9 cellular contexts compared by ENCODE assay signal in the genomic region with DNA sequence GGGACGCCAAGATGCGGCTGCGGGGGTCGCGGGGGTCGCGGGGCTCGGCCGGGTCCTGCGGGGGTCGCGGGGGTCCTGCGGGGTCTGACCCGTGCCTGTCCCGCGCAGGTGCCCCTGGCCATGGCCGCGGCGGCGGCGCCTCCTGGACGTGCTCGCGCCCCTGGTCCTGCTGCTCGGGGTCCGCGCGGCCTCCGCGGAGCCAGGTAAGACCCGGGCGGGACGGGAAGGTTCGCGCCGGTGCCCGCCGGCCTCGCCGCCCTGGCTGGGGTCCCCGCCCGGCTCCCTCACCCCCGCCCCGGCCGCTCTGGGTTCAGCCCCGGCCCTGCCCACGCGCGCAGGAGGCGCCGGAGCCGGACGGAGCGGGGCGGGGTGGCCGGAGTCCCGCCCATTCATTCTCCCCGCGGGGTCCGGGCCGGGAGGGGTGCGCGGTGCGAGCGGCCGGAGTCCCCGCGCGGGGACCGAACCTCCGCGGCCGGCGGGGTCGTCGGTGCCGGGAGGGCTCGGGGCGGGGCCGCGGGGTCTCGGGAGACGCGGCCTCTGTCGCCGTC. TPM values are rescaled to one million over a fixed set of nuclear protein-coding genes. Genes with fewer than 3 reads are reported as not detected.
DNase-seq lines count a peak whose midpoint lies in the region; ATAC-seq and TF ChIP-seq lines count a peak whose summit lies in the region.
"Had no signal": no experiment of that assay in that cellular context is flagged by ENCODE, and none has a peak within 500 bp of the region (broad histone marks: within the 10 kb centered on the region; RNA-seq: fewer than 3 reads in every experiment).

No MANE protein-coding gene starts in this region.

- H3K4me2 ChIP-seq in parathyroid adenoma (ENCODE audit: low read length) = peak overlapping the region; percentile 70

- H3K27ac Mint-ChIP-seq in HFFc6 = no peak overlapping the region
- H3K27ac Mint-ChIP-seq: natural killer cell had no signal

- H3K4me3 ChIP-seq in SJSA1 = peak overlapping the region; percentile 58
- peak overlapping the region; percentile 69 for H3K4me3 ChIP-seq in fibroblast of the aortic adventitia (ENCODE audit: low read depth, low read length)
- no peak overlapping the region for H3K4me3 ChIP-seq in parathyroid adenoma (ENCODE audit: low read depth, low read length)

- peaks cover 6% of the 10 kb centered on the region; the same call in 1 of the 2 replicates for H3K27me3 ChIP-seq in SJSA1 (replicated peaks)
- no peaks in the 10 kb centered on the region for H3K27me3 ChIP-seq in parathyroid adenoma (ENCODE audit: control insufficient read depth, insufficient read depth, low read length)

- H3K79me2 ChIP-seq in parathyroid adenoma = no peaks in the 10 kb centered on the region

- no peak overlapping the region for H3K4me3 Mint-ChIP-seq in HFFc6

- DNase-seq in D341Med (ENCODE audit: low spot score) (peak; percentile 63), SJSA1 (ENCODE audit: low read depth in 1 of 2, low spot score in 2 of 2) (no peak), fibroblast of the aortic adventitia (ENCODE audit: low read depth) (peak; percentile 11), middle frontal gyrus (ENCODE audit: extremely low spot score, low spot score) (no peak), HFFc6 (no peak), NK-92 (lab: John Stamatoyannopoulos, UW; ENCODE audit: unreplicated experiment) (no peak)
- DNase-seq: natural killer cell had no signal

- TF ChIP-seq CTCF in fibroblast of the aortic adventitia (IDR thresholded peaks at IDR 0.05; ENCODE audit: insufficient read depth, low read length) (no peak), parathyroid adenoma (IDR thresholded peaks at IDR 0.05) (no peak), HFFc6 (IDR thresholded peaks at IDR 0.05) (no peak)

- H3K36me3 ChIP-seq in SJSA1 (peaks cover 7% of the 10 kb centered on the region; the same call in 1 of the 2 replicates), parathyroid adenoma (ENCODE audit: control insufficient read depth, insufficient read depth, low read length) (no peaks in the 10 kb centered on the region)

- H3K4me1 Mint-ChIP-seq in HFFc6 (ENCODE audit: low read depth) = peaks cover 23% of the 10 kb centered on the region

- no peak overlapping the region for H3K27ac ChIP-seq in SJSA1
- no peak overlapping the region for H3K27ac ChIP-seq in parathyroid adenoma

- H3K9me3 ChIP-seq in SJSA1 (replicated peaks) = peaks cover 15% of the 10 kb centered on the region
- H3K9me3 ChIP-seq in parathyroid adenoma (ENCODE audit: control insufficient read depth, low read length) = no peaks in the 10 kb centered on the region

- H3K4me1 ChIP-seq in SJSA1 (replicated peaks) = peaks cover 17% of the 10 kb centered on the region
- no peaks in the 10 kb centered on the region for H3K4me1 ChIP-seq in parathyroid adenoma

- ATAC-seq in GM18873 (IDR thresholded peaks at IDR 0.05; ENCODE audit: low FRiP score, unreplicated experiment) = no peak

- H3K9me3 Mint-ChIP-seq in HFFc6 = peaks cover 19% of the 10 kb centered on the region

- no peak overlapping the region for H2AFZ ChIP-seq in parathyroid adenoma

- no peak overlapping the region for H3K9ac ChIP-seq in parathyroid adenoma

- H3K36me3 Mint-ChIP-seq in HFFc6 (ENCODE audit: low read depth) = peaks cover 17% of the 10 kb centered on the region

- peaks cover 4% of the 10 kb centered on the region for H3K27me3 Mint-ChIP-seq in HFFc6 (ENCODE audit: insufficient read depth)

RNA-seq across cellular contexts. Expression of gene COL18A1, which starts 0.4 kb away (rescaled TPM):
- total RNA-seq in SJSA1 (2014; rRNA removed; shearing (Covaris generic)) = 55.9 TPM in 2 replicates
- total RNA-seq in fibroblast of the aortic adventitia (ENCODE audit: low replicate concordance) = 56.5 and 57.9 TPM in 2 replicates
- 10 to 100 TPM; 39.8 to 93.5 (median 86.8) TPM for total RNA-seq in HFFc6 (2021; fragmentation: NEBNext Ultra II Directional; extraction: Animal tissue kit (Norgen Biotek cat#: 25700))

Comparison
In these comparisons a context has a peak if more than half of its experiments do, and no peak if none do; other contexts are left out.
1. DNase-seq: peak in D341Med (single experiment) and fibroblast of the aortic adventitia (single experiment); none in SJSA1 (0 of 2), middle frontal gyrus (single experiment), HFFc6 (single experiment) and NK-92 (single experiment).